ENCODE assay signal across 16 cellular contexts in the genomic region with DNA sequence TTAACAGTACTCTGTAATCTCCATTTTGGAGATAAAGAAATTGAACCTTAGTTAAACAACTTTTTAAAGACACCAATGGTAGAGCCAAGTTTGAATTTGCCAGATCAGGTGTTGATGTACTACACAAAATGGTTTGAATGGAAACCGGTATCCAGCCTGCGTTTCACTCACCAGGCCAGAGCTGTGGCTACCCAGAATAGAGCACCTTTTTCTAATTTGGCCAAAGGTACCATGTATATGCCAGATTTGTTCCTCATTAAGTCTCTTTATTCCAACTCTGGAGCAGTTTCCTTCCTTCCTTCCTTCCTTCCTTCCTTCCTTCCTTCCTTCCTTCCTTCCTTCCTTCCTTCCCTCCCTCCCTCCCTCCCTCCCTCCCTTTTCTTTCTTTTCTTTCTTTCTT. TPM values are rescaled to one million over a fixed set of nuclear protein-coding genes. Genes with fewer than 3 reads are reported as not detected.
DNase-seq lines count a peak whose midpoint lies in the region; ATAC-seq and TF ChIP-seq lines count a peak whose summit lies in the region.
"Had no signal": no experiment of that assay in that cellular context is flagged by ENCODE, and none has a peak within 500 bp of the region (broad histone marks: within the 10 kb centered on the region; RNA-seq: fewer than 3 reads in every experiment).

No MANE protein-coding gene starts in this region.

- H3K9me3 Mint-ChIP-seq in activated naive CD4-positive, alpha-beta T cell treated with anti-CD3 and anti-CD28 coated beads, Interleukin-2, amount 50 U/mL, for 24 hours, result no peaks in the 10 kb centered on the region
- no peaks in the 10 kb centered on the region for H3K9me3 Mint-ChIP-seq in activated naive CD4-positive, alpha-beta T cell treated with anti-CD3 and anti-CD28 coated beads, Interleukin-2, amount 10 ng/mL, durations not matched to agents 7 days and 5 days
- H3K9me3 Mint-ChIP-seq in mesothelial cell of epicardium, result no peaks in the 10 kb centered on the region
- H3K9me3 Mint-ChIP-seq: CD14-positive monocyte; CD4-positive, alpha-beta memory T cell; H9 had no signal

- H3K27ac Mint-ChIP-seq in activated naive CD4-positive, alpha-beta T cell treated with anti-CD3 and anti-CD28 coated beads, Interleukin-2, amount 50 U/mL, for 24 hours, result peak overlapping the region; percentile 4
- H3K27ac Mint-ChIP-seq in activated naive CD4-positive, alpha-beta T cell treated with anti-CD3 and anti-CD28 coated beads, Interleukin-2, amount 10 ng/mL, durations not matched to agents 7 days and 5 days, result no peak overlapping the region
- H3K27ac Mint-ChIP-seq in mesothelial cell of epicardium, result peak overlapping the region; percentile 47
- H3K27ac Mint-ChIP-seq: CD14-positive monocyte, H9 had no signal

- TF ChIP-seq CTCF in VCaP (conservative IDR thresholded peaks at IDR 0.05), result no peak
- no peak for TF ChIP-seq CTCF in mesothelial cell of epicardium (IDR thresholded peaks at IDR 0.05; ENCODE audit: unreplicated experiment)

- peak overlapping the region; percentile 31; the same call in 1 of the 2 replicates for H3K27ac ChIP-seq in VCaP
- H3K27ac ChIP-seq: 22Rv1, A549, BLaER1 had no signal

- no peak for ATAC-seq in GM19035 (IDR thresholded peaks at IDR 0.05; ENCODE audit: unreplicated experiment)
- no peak for ATAC-seq in HG02973 (IDR thresholded peaks at IDR 0.05; ENCODE audit: unreplicated experiment)
- ATAC-seq: A549 had no signal

- no peak for DNase-seq in activated naive CD4-positive, alpha-beta T cell treated with anti-CD3 and anti-CD28 coated beads, Interleukin-2, amount 10 ng/mL, durations not matched to agents 7 days and 5 days
- DNase-seq in mesothelial cell of epicardium (ENCODE audit: low spot score in 2 of 2, unreplicated experiment in 2 of 2), result no peak
- DNase-seq in LoVo (ENCODE audit: low spot score), result no peak
- DNase-seq: CD4-positive, alpha-beta memory T cell; DMS153; DMS79; GDM1; H9 had no signal

- no peak overlapping the region for H3K4me3 Mint-ChIP-seq in activated naive CD4-positive, alpha-beta T cell treated with anti-CD3 and anti-CD28 coated beads, Interleukin-2, amount 50 U/mL, for 24 hours
- no peak overlapping the region for H3K4me3 Mint-ChIP-seq in activated naive CD4-positive, alpha-beta T cell treated with anti-CD3 and anti-CD28 coated beads, Interleukin-2, amount 10 ng/mL, durations not matched to agents 7 days and 5 days
- H3K4me3 Mint-ChIP-seq in mesothelial cell of epicardium, result no peak overlapping the region
- H3K4me3 Mint-ChIP-seq: CD14-positive monocyte; CD4-positive, alpha-beta memory T cell; H9 had no signal

- peaks cover 5% of the 10 kb centered on the region for H3K36me3 Mint-ChIP-seq in activated naive CD4-positive, alpha-beta T cell treated with anti-CD3 and anti-CD28 coated beads, Interleukin-2, amount 50 U/mL, for 24 hours
- peaks cover 2% of the 10 kb centered on the region for H3K36me3 Mint-ChIP-seq in activated naive CD4-positive, alpha-beta T cell treated with anti-CD3 and anti-CD28 coated beads, Interleukin-2, amount 10 ng/mL, durations not matched to agents 7 days and 5 days
- peaks cover 9% of the 10 kb centered on the region for H3K36me3 Mint-ChIP-seq in mesothelial cell of epicardium

- no peaks in the 10 kb centered on the region for H3K27me3 Mint-ChIP-seq in activated naive CD4-positive, alpha-beta T cell treated with anti-CD3 and anti-CD28 coated beads, Interleukin-2, amount 50 U/mL, for 24 hours
- H3K27me3 Mint-ChIP-seq in activated naive CD4-positive, alpha-beta T cell treated with anti-CD3 and anti-CD28 coated beads, Interleukin-2, amount 10 ng/mL, durations not matched to agents 7 days and 5 days, result no peaks in the 10 kb centered on the region
- H3K27me3 Mint-ChIP-seq in mesothelial cell of epicardium (ENCODE audit: low read depth), result no peaks in the 10 kb centered on the region
- H3K27me3 Mint-ChIP-seq: CD4-positive, alpha-beta memory T cell had no signal

- H3K4me1 Mint-ChIP-seq in activated naive CD4-positive, alpha-beta T cell treated with anti-CD3 and anti-CD28 coated beads, Interleukin-2, amount 50 U/mL, for 24 hours, result peaks cover 24% of the 10 kb centered on the region
- H3K4me1 Mint-ChIP-seq in activated naive CD4-positive, alpha-beta T cell treated with anti-CD3 and anti-CD28 coated beads, Interleukin-2, amount 10 ng/mL, durations not matched to agents 7 days and 5 days, result no peaks in the 10 kb centered on the region
- H3K4me1 Mint-ChIP-seq in mesothelial cell of epicardium, result peaks cover 34% of the 10 kb centered on the region
- H3K4me1 Mint-ChIP-seq: CD14-positive monocyte had no signal

- CTCF ChIA-PET in activated naive CD4-positive, alpha-beta T cell treated with anti-CD3 and anti-CD28 coated beads, Interleukin-2, amount 10 ng/mL, durations not matched to agents 7 days and 5 days (lab: Charles Lee), result interaction anchor here (1.4 kb wide), 1 partner anchor 94 kb away, joined by 3 read pairs; no protein-coding TSS in a partner anchor

RNA-seq across cellular contexts. Expression of gene PALS1, which starts 39.3 kb away (rescaled TPM):
- total RNA-seq in mesothelial cell of epicardium, result 36.5 to 43.0 TPM (median 39.7 TPM) in 3 replicates
